ENCODE assay signal across 23 cellular contexts in the genomic region with DNA sequence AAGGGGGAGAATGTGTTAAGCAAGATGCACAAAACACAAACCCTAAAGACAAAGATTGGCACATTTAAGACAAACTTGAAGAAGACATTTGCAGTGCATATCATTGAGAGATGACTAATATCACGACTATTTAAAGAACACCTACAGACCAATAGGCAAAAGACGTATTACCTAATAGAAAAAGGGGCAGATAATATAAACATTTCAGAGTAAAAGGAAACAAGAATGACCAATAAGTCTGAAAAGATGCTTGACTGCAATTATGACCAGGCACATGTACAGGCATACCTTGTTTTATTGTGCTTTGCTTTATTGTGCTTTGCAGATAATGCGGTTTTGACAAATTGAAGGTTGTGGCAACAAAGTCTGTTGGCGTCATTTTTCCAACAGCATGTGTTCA.
"Had no signal": no experiment of that assay in that cellular context is flagged by ENCODE, and none has a peak within 500 bp of the region (broad histone marks: within the 10 kb centered on the region; RNA-seq: fewer than 3 reads in every experiment).

No MANE protein-coding gene starts in this region.

- H3K4me3 ChIP-seq: adrenal gland, cardiac muscle cell, left ventricle myocardium inferior, transverse colon had no signal

- H3K4me3 Mint-ChIP-seq: activated naive CD8-positive, alpha-beta T cell; activated T-cell treated with anti-CD3 and anti-CD28 coated beads, Interleukin-2, amount 50 U/mL, for 24 hours; activated T-helper 17 cell treated with anti-CD3 and anti-CD28 coated beads, Interleukin-2, amount 50 U/mL, for 72 hours; dendritic cell treated with granulocyte-macrophage colony-stimulating factor and Interleukin-4, amounts not matched to agents 40 ng/mL and 50 ng/mL, for 4 days; natural killer cell; stimulated activated naive B cell treated with anti-CD40 and anti-IgM and Interleukin-4, amounts not matched to agents 10 μg/mL and 1 μg/mL and 100 μg/mL, for 72 hours had no signal

- H3K27me3 Mint-ChIP-seq: activated naive CD8-positive, alpha-beta T cell; activated T-cell treated with anti-CD3 and anti-CD28 coated beads, Interleukin-2, amount 50 U/mL, for 24 hours; activated T-helper 17 cell treated with anti-CD3 and anti-CD28 coated beads, Interleukin-2, amount 50 U/mL, for 72 hours; dendritic cell treated with granulocyte-macrophage colony-stimulating factor and Interleukin-4, amounts not matched to agents 40 ng/mL and 50 ng/mL, for 4 days; progenitor cell of endocrine pancreas; stimulated activated naive B cell treated with anti-CD40 and anti-IgM and Interleukin-4, amounts not matched to agents 10 μg/mL and 1 μg/mL and 100 μg/mL, for 72 hours had no signal

- H3K27ac Mint-ChIP-seq: activated naive CD8-positive, alpha-beta T cell; activated T-cell treated with anti-CD3 and anti-CD28 coated beads, Interleukin-2, amount 50 U/mL, for 24 hours; activated T-helper 17 cell treated with anti-CD3 and anti-CD28 coated beads, Interleukin-2, amount 50 U/mL, for 72 hours; dendritic cell treated with granulocyte-macrophage colony-stimulating factor and Interleukin-4, amounts not matched to agents 40 ng/mL and 50 ng/mL, for 4 days; natural killer cell; progenitor cell of endocrine pancreas; stimulated activated naive B cell treated with anti-CD40 and anti-IgM and Interleukin-4, amounts not matched to agents 10 μg/mL and 1 μg/mL and 100 μg/mL, for 72 hours had no signal

- H3K36me3 ChIP-seq: adrenal gland, cardiac muscle cell, left ventricle myocardium inferior, transverse colon had no signal

- H3K27me3 ChIP-seq: adrenal gland, cardiac muscle cell, transverse colon had no signal

- DNase-seq: activated CD4-positive, alpha-beta T cell treated with anti-CD3 and anti-CD28 coated beads for 1 hour; activated CD4-positive, alpha-beta T cell treated with anti-CD3 and anti-CD28 coated beads, Interleukin-2, amount 50 U/mL, for 1 hour; activated CD8-positive, alpha-beta memory T cell treated with anti-CD3 and anti-CD28 coated beads for 24 hours; activated CD8-positive, alpha-beta memory T cell treated with anti-CD3 and anti-CD28 coated beads, Interleukin-2, amount 50 U/mL, for 4 hours; activated T-cell treated with anti-CD3 and anti-CD28 coated beads, Interleukin-2, amount 50 U/mL, for 24 hours; adrenal gland; effector CD4-positive, alpha-beta T cell; foreskin melanocyte; hippocampal formation; left ventricle myocardium inferior; midbrain; natural killer cell; retina; stimulated activated CD4-positive, alpha-beta T cell treated with anti-CD3 and anti-CD28 coated beads, Interleukin-2, amount 100 ng/mL, for 48 hours; stimulated activated CD8-positive, alpha-beta memory T cell treated with anti-CD3 and anti-CD28 coated beads, Interleukin-4, amount 100 ng/mL, for 48 hours; stimulated activated naive B cell treated with anti-CD40 and anti-IgM and Interleukin-4, amounts not matched to agents 10 μg/mL and 1 μg/mL and 100 μg/mL, for 72 hours; transverse colon had no signal

- H3K27ac ChIP-seq: left ventricle myocardium inferior, transverse colon had no signal

- H3K9me3 Mint-ChIP-seq: activated T-cell treated with anti-CD3 and anti-CD28 coated beads, Interleukin-2, amount 50 U/mL, for 24 hours; activated T-helper 17 cell treated with anti-CD3 and anti-CD28 coated beads, Interleukin-2, amount 50 U/mL, for 72 hours; dendritic cell treated with granulocyte-macrophage colony-stimulating factor and Interleukin-4, amounts not matched to agents 40 ng/mL and 50 ng/mL, for 4 days; natural killer cell; stimulated activated naive B cell treated with anti-CD40 and anti-IgM and Interleukin-4, amounts not matched to agents 10 μg/mL and 1 μg/mL and 100 μg/mL, for 72 hours had no signal

- ATAC-seq: activated T-helper 17 cell treated with anti-CD3 and anti-CD28 coated beads, Interleukin-2, amount 50 U/mL, for 72 hours; esophagus mucosa; natural killer cell; stimulated activated naive B cell treated with anti-CD40 and anti-IgM and Interleukin-4, amounts not matched to agents 10 μg/mL and 1 μg/mL and 100 μg/mL, for 72 hours had no signal

- H3K9me3 ChIP-seq: adrenal gland, left ventricle myocardium inferior, transverse colon had no signal

- H3K36me3 Mint-ChIP-seq: activated naive CD8-positive, alpha-beta T cell; natural killer cell had no signal
